ENCODE assay signal across 8 cellular contexts in genomic region chr7:139777948-139778841, GRCh38. TPM values are rescaled to one million over a fixed set of nuclear protein-coding genes. Genes with fewer than 3 reads are reported as not detected.
A peak's percentile ranks its signal among the peaks of the same experiment; 100 is the strongest.
DNase-seq lines count a peak whose midpoint lies in the region; ATAC-seq lines count a peak whose summit lies in the region.

Gene HIPK2, minus strand, starts transcription at chr7:139777998. Its CDS starts 375 bp downstream, at chr7:139777623.

- H4K5ac ChIP-seq in mesendoderm (ENCODE audit: low read length): no peak within 1 kb of the TSS

- H3K18ac ChIP-seq in mesendoderm (ENCODE audit: low read length): peak within 1 kb of the TSS; percentile 96

- H3K4me2 ChIP-seq in mesendoderm (ENCODE audit: low read length): peak within 1 kb of the TSS; percentile 88

- peaks cover 24% of the 10 kb centered on the region for H3K27me3 Mint-ChIP-seq in activated CD8-positive, alpha-beta memory T cell treated with anti-CD3 and anti-CD28 coated beads, Interleukin-2, amount 10 ng/mL, durations not matched to agents 7 days and 5 days

- H3K27ac ChIP-seq in mesendoderm (ENCODE audit: low read depth, low read length): no peak within 1 kb of the TSS

- no peaks in the 10 kb centered on the region for H3K27me3 ChIP-seq in endocrine pancreas (ENCODE audit: control insufficient read depth, insufficient read depth, low read length)
- H3K27me3 ChIP-seq in mesendoderm (ENCODE audit: insufficient read depth, low read length, poor library complexity): peaks cover 4% of the 10 kb centered on the region

- ATAC-seq in GM19023 (IDR thresholded peaks at IDR 0.05; ENCODE audit: unreplicated experiment): peak; percentile 61
- peak; percentile 60 for ATAC-seq in HG03196 (IDR thresholded peaks at IDR 0.05; ENCODE audit: unreplicated experiment)
- peak; percentile 73 for ATAC-seq in activated CD8-positive, alpha-beta memory T cell treated with anti-CD3 and anti-CD28 coated beads, Interleukin-2, amount 10 ng/mL, durations not matched to agents 7 days and 5 days

- H2BK120ac ChIP-seq in mesendoderm (ENCODE audit: low read depth, low read length): peak within 1 kb of the TSS; percentile 92

- H3K4me3 ChIP-seq in endocrine pancreas (ENCODE audit: control insufficient read depth, insufficient read depth, low read length) (peak within 1 kb of the TSS; percentile 98), mesendoderm (ENCODE audit: low read length) (peak within 1 kb of the TSS; percentile 39)

- H3K79me2 ChIP-seq in mesendoderm (ENCODE audit: control insufficient read depth, insufficient read depth, low read length): no peaks in the 10 kb centered on the region

- H3K36me3 Mint-ChIP-seq in activated CD8-positive, alpha-beta memory T cell treated with anti-CD3 and anti-CD28 coated beads, Interleukin-2, amount 10 ng/mL, durations not matched to agents 7 days and 5 days: peaks cover 5% of the 10 kb centered on the region

- peak within 1 kb of the TSS; percentile 98 for H2BK15ac ChIP-seq in mesendoderm (replicated peaks; ENCODE audit: low read depth)

- no peak within 1 kb of the TSS for H3K23ac ChIP-seq in mesendoderm (ENCODE audit: low read length)

- peaks cover 35% of the 10 kb centered on the region for H3K4me1 Mint-ChIP-seq in activated CD8-positive, alpha-beta memory T cell treated with anti-CD3 and anti-CD28 coated beads, Interleukin-2, amount 10 ng/mL, durations not matched to agents 7 days and 5 days

- WGBS in mesendoderm (ENCODE audit: extremely low coverage, insufficient coverage, low lambda C conversion rate): no CpG with 5 or more reads among the region's 96 CpGs

- H3K56ac ChIP-seq in mesendoderm (ENCODE audit: low read length): peak within 1 kb of the TSS; percentile 82

- no peak within 1 kb of the TSS for H2BK5ac ChIP-seq in mesendoderm (ENCODE audit: low read length)

- CTCF ChIA-PET in activated CD8-positive, alpha-beta memory T cell treated with anti-CD3 and anti-CD28 coated beads, Interleukin-2, amount 10 ng/mL, durations not matched to agents 7 days and 5 days (lab: Charles Lee): interaction anchor here (1.0 to 1.7 kb wide), 10 partner anchors 9 to 225 kb away, joined by 3 to 9 read pairs (median 4); no protein-coding TSS in a partner anchor

- H3K9me3 ChIP-seq in endocrine pancreas (ENCODE audit: control insufficient read depth, low read length): no peaks in the 10 kb centered on the region

- no peak within 1 kb of the TSS for H2AK5ac ChIP-seq in mesendoderm (ENCODE audit: low read length)

- no peaks in the 10 kb centered on the region for H3K9me3 Mint-ChIP-seq in activated CD8-positive, alpha-beta memory T cell treated with anti-CD3 and anti-CD28 coated beads, Interleukin-2, amount 10 ng/mL, durations not matched to agents 7 days and 5 days (ENCODE audit: low read depth)

- H3K27ac Mint-ChIP-seq in activated CD8-positive, alpha-beta memory T cell treated with anti-CD3 and anti-CD28 coated beads, Interleukin-2, amount 10 ng/mL, durations not matched to agents 7 days and 5 days: peak within 1 kb of the TSS; percentile 97

- H3K36me3 ChIP-seq in endocrine pancreas (ENCODE audit: control insufficient read depth, insufficient read depth, low read length) (no peaks in the 10 kb centered on the region), mesendoderm (ENCODE audit: control insufficient read depth, insufficient read depth, low read length) (no peaks in the 10 kb centered on the region)

- H3K4me1 ChIP-seq in endocrine pancreas (ENCODE audit: control insufficient read depth, insufficient read depth, low read length) (peaks cover 11% of the 10 kb centered on the region), mesendoderm (ENCODE audit: control insufficient read depth, low read depth, low read length) (no peaks in the 10 kb centered on the region)

- DNase-seq in AG20443 (ENCODE audit: low spot score): peak; percentile 92
- peak; percentile 90 for DNase-seq in NCI-H82 (lab: John Stamatoyannopoulos, UW)
- peak; percentile 81 for DNase-seq in activated CD8-positive, alpha-beta memory T cell treated with anti-CD3 and anti-CD28 coated beads, Interleukin-2, amount 10 ng/mL, durations not matched to agents 7 days and 5 days
- DNase-seq in mesendoderm: peak; percentile 66
- DNase-seq in stimulated activated CD8-positive, alpha-beta memory T cell treated with anti-CD3 and anti-CD28 coated beads, Interleukin-15, amount 100 ng/mL, for 24 hours (ENCODE audit: low read depth): peak; percentile 37

- peak within 1 kb of the TSS; percentile 89 for H3K4ac ChIP-seq in mesendoderm (ENCODE audit: low read depth, low read length)

- peak within 1 kb of the TSS; percentile 83 for H4K8ac ChIP-seq in mesendoderm (ENCODE audit: low read depth, low read length)

- peak within 1 kb of the TSS; percentile 90 for H3K4me3 Mint-ChIP-seq in activated CD8-positive, alpha-beta memory T cell treated with anti-CD3 and anti-CD28 coated beads, Interleukin-2, amount 10 ng/mL, durations not matched to agents 7 days and 5 days

- H3K79me1 ChIP-seq in mesendoderm (ENCODE audit: low read length): peaks cover 5% of the 10 kb centered on the region

- H3K9ac ChIP-seq in endocrine pancreas (ENCODE audit: control insufficient read depth, insufficient read depth, low read length) (peak within 1 kb of the TSS; percentile 90), mesendoderm (ENCODE audit: low read length) (peak within 1 kb of the TSS; percentile 59)

RNA-seq across cellular contexts. Expression of gene HIPK2, which starts in this region (rescaled TPM):
- 10 to 100 TPM; 20.2 to 21.4 TPM for total RNA-seq in activated CD8-positive, alpha-beta memory T cell treated with anti-CD3 and anti-CD28 coated beads, Interleukin-2, amount 10 ng/mL, durations not matched to agents 7 days and 5 days
- polyA plus RNA-seq in mesendoderm (2013, experiment 1 of 2): 13.2 TPM
- 13.5 TPM for polyA plus RNA-seq in mesendoderm (2013, experiment 2 of 2)

Comparison
In these comparisons a context has a peak if more than half of its experiments do, and no peak if none do; other contexts are left out.
1. DNase-seq: peak in every context shown above with its lines; median percentile 92 in AG20443; 90 in NCI-H82; 81 in activated CD8-positive, alpha-beta memory T cell treated with anti-CD3 and anti-CD28 coated beads, Interleukin-2, amount 10 ng/mL, durations not matched to agents 7 days and 5 days; 66 in mesendoderm; 37 in stimulated activated CD8-positive, alpha-beta memory T cell treated with anti-CD3 and anti-CD28 coated beads, Interleukin-15, amount 100 ng/mL, for 24 hours.